In genomic region chr13:73462241-73462640, GRCh38 we compare ENCODE assay signal across 1 cellular context.
TF ChIP-seq lines count a peak whose summit lies in the region.

No MANE protein-coding gene starts in this region.

TF ChIP-seq in IMR-90, 13 proteins besides CTCF, POLR2A, EP300 and RAD21:
- no peak for TF ChIP-seq CEBPB (IDR thresholded peaks at IDR 0.05; ENCODE audit: low read depth, low read length)
- TF ChIP-seq FOS (IDR thresholded peaks at IDR 0.05; ENCODE audit: low read depth, low read length): no peak
- no peak for TF ChIP-seq MXI1 (IDR thresholded peaks at IDR 0.05; ENCODE audit: borderline replicate concordance, low read depth, low read length)
- TF ChIP-seq NFE2L2 (IDR thresholded peaks at IDR 0.05; ENCODE audit: low read depth, low read length): no peak
TF ChIP-seq in IMR-90: peak in this region for 0.
